21 cellular contexts compared by ENCODE assay signal in genomic region chr12:52207106-52207505, GRCh38. TPM values are rescaled to one million over a fixed set of nuclear protein-coding genes. Genes with fewer than 3 reads are reported as not detected.
DNase-seq lines count a peak whose midpoint lies in the region; ATAC-seq, FAIRE-seq and TF ChIP-seq lines count a peak whose summit lies in the region.
"Had no signal": no experiment of that assay in that cellular context is flagged by ENCODE, and none has a peak within 500 bp of the region (broad histone marks: within the 10 kb centered on the region; RNA-seq: fewer than 3 reads in every experiment).

No MANE protein-coding gene starts in this region.

- TF ChIP-seq EP300 in sigmoid colon (IDR thresholded peaks at IDR 0.05), result no peak

- no peaks in the 10 kb centered on the region for H3K79me2 ChIP-seq in PC-9 (ENCODE audit: low read depth)
- H3K79me2 ChIP-seq: hepatocyte had no signal

- H3K36me3 ChIP-seq in PC-9 (ENCODE audit: low read depth) (no peaks in the 10 kb centered on the region), kidney (ENCODE audit: control insufficient read depth in 1 of 2, insufficient read depth in 2 of 2, low read length in 2 of 2) (no peaks in the 10 kb centered on the region), sigmoid colon (no peaks in the 10 kb centered on the region)
- H3K36me3 ChIP-seq: brain microvascular endothelial cell, ovary had no signal

- no peak overlapping the region for H2AFZ ChIP-seq in PC-9
- H2AFZ ChIP-seq: hepatocyte had no signal

- H3K4me1 ChIP-seq in PC-9 (replicated peaks; ENCODE audit: insufficient read depth), result peaks cover 64% of the 10 kb centered on the region
- peaks cover 0 to 9% of the 10 kb centered on the region in 2 donors for H3K4me1 ChIP-seq in kidney (ENCODE audit: control insufficient read depth in 1 of 2, insufficient read depth in 1 of 2, low read depth in 1 of 2, low read length in 2 of 2)
- H3K4me1 ChIP-seq in sigmoid colon, result peaks cover 0 to 29% (median 5%) of the 10 kb centered on the region in 4 donors

- no peaks in the 10 kb centered on the region for H3K9me2 ChIP-seq in PC-9 (ENCODE audit: insufficient read depth)

- WGBS in sigmoid colon, 2 donors, result 87 to 88% methylated on average over 2 of the region's 2 CpGs

- H3K9me3 ChIP-seq in PC-9 (ENCODE audit: insufficient read depth, low read depth) (no peaks in the 10 kb centered on the region), kidney (ENCODE audit: control insufficient read depth in 1 of 2, low read length in 2 of 2) (no peaks in the 10 kb centered on the region), sigmoid colon (no peaks in the 10 kb centered on the region)
- H3K9me3 ChIP-seq: ovary had no signal

- TF ChIP-seq CTCF in GM13976 (IDR thresholded peaks at IDR 0.05; ENCODE audit: borderline replicate concordance, control extremely low read depth, extremely low read depth, insufficient read depth, missing control alignments) (no peak), PC-9 (conservative IDR thresholded peaks at IDR 0.05) (no peak), kidney (IDR thresholded peaks at IDR 0.05; ENCODE audit: borderline replicate concordance, extremely low read depth, insufficient read depth) (no peak), sigmoid colon (IDR thresholded peaks at IDR 0.05) (no peak)

- CTCF ChIA-PET in PC-9 (lab: Charles Lee), result interaction anchor here (0.8 to 1.9 kb wide), 5 partner anchors 14 to 72 kb away, joined by 4 to 6 read pairs (median 5); partner anchors contain the start of gene KRT80

- ATAC-seq in HG03039 (IDR thresholded peaks at IDR 0.05; ENCODE audit: unreplicated experiment), result no peak
- ATAC-seq: activated CD8-positive, alpha-beta memory T cell treated with anti-CD3 and anti-CD28 coated beads, Interleukin-2, amount 10 ng/mL, durations not matched to agents 7 days and 5 days; naive thymus-derived CD8-positive, alpha-beta T cell had no signal

- in situ Hi-C loops in GM13976 (cut with MboI; ENCODE audit: low sequenced_read_pairs, unreplicated experiment), result no loop called here

- POLR2A ChIA-PET in PC-9 (lab: Charles Lee; ENCODE audit: unreplicated experiment), result interaction anchor here (3.6 kb wide), 1 partner anchor 16 kb away, joined by 26 read pairs; the partner anchor contains the start of gene KRT80

- H4K20me1 ChIP-seq in PC-9 (ENCODE audit: insufficient read depth), result no peaks in the 10 kb centered on the region

- no peak for FAIRE-seq in kidney (lab: Jason Lieb, UNC)
- no peak for FAIRE-seq in frontal cortex (lab: Jason Lieb, UNC)
- FAIRE-seq: endothelial cell of umbilical vein had no signal

- intact Hi-C loops in PC-9 (cut with micrococcal nuclease; ENCODE audit: unreplicated experiment) (no loop called here), kidney (cut with DNase I) (no loop called here), sigmoid colon (cut with DNase I) (no loop called here)

- TF ChIP-seq POLR2A in sigmoid colon (IDR thresholded peaks at IDR 0.05), result no peak

- DNase-seq in GM13976 (ENCODE audit: low spot score), result peak; percentile 16
- no peak for DNase-seq in PC-9
- DNase-seq in kidney, result peak; percentile 39
- DNase-seq in sigmoid colon, result peak; percentile 50
- DNase-seq in mucosa of gallbladder (ENCODE audit: low spot score), result no peak
- no peak for DNase-seq in SW480 (ENCODE audit: low spot score)
- no peak for DNase-seq in frontal cortex (ENCODE audit: low spot score in 2 of 2)
- DNase-seq: activated CD4-positive, alpha-beta T cell treated with anti-CD3 and anti-CD28 coated beads for 4 hours; activated CD8-positive, alpha-beta memory T cell treated with anti-CD3 and anti-CD28 coated beads, Interleukin-2, amount 10 ng/mL, durations not matched to agents 7 days and 5 days; AML-193; brain microvascular endothelial cell; HCEC 1CT; islet precursor cell; KBM-7; stimulated activated CD4-positive, alpha-beta T cell treated with anti-CD3 and anti-CD28 coated beads, Interleukin-4, amount 100 ng/mL, for 24 hours had no signal

- H3K4me3 ChIP-seq in PC-9 (no peak overlapping the region), kidney (ENCODE audit: low read length in 2 of 2) (no peak overlapping the region), sigmoid colon (no peak overlapping the region)
- H3K4me3 ChIP-seq: hepatocyte, ovary, skin epidermis had no signal

- no peak overlapping the region for H3K27ac ChIP-seq in PC-9
- peak overlapping the region in 1 of 2 donors; percentile 34 for H3K27ac ChIP-seq in kidney (ENCODE audit: low read depth in 2 of 2, low read length in 2 of 2)
- H3K27ac ChIP-seq in sigmoid colon, result no peak overlapping the region
- H3K27ac ChIP-seq: brain microvascular endothelial cell, hepatocyte, ovary had no signal

- no TSS peak for BruUV-seq in PC-9 (replicated peaks; lab: Mats Ljungman, UMichigan)

- H3K27me3 ChIP-seq in PC-9 (ENCODE audit: insufficient read depth, low read depth) (no peaks in the 10 kb centered on the region), sigmoid colon (no peaks in the 10 kb centered on the region)
- H3K27me3 ChIP-seq: brain microvascular endothelial cell, hepatocyte, ovary had no signal

- H3F3A ChIP-seq in PC-9 (ENCODE audit: insufficient read depth, low read depth), result peaks cover 29% of the 10 kb centered on the region; the same call in 1 of the 2 replicates

- no peak overlapping the region for H3K9ac ChIP-seq in kidney (ENCODE audit: low read length in 2 of 2)

- H3K4me2 ChIP-seq in PC-9, result peak overlapping the region; percentile 42; the same call in 1 of the 2 replicates
- H3K4me2 ChIP-seq: hepatocyte had no signal

RNA-seq across cellular contexts. Expression of gene KRT80, which starts 15.3 kb away (rescaled TPM):
- total RNA-seq in PC-9 (2021) (84.1 and 94.9 TPM in 2 replicates), kidney (12.3 TPM), sigmoid colon (not detected), mucosa of gallbladder (15.5 TPM), frontal cortex (not detected)
- polyA plus RNA-seq in kidney (ENCODE audit: insufficient read depth, low read depth, low replicate concordance) (1.0 TPM), sigmoid colon (under 1 TPM in 2 of 3 donors, not detected in 1; under 0.01 to 0.34 TPM)
- total RNA-seq: activated CD8-positive, alpha-beta memory T cell treated with anti-CD3 and anti-CD28 coated beads, Interleukin-2, amount 10 ng/mL, durations not matched to agents 7 days and 5 days; naive thymus-derived CD8-positive, alpha-beta T cell had no signal
- polyA plus RNA-seq: naive thymus-derived CD8-positive, alpha-beta T cell had no signal

RNA-seq across cellular contexts. Expression of gene KRT7, which starts 25.9 kb away (rescaled TPM):
- 3,783 and 4,555 TPM in 2 replicates for total RNA-seq in PC-9 (2021)
- total RNA-seq in kidney, result 1,490 TPM
- 173 TPM for polyA plus RNA-seq in kidney (ENCODE audit: insufficient read depth, low read depth, low replicate concordance)
- total RNA-seq in sigmoid colon, result 1 to 10 TPM in 1 of 4 donors, under 1 TPM in 1, not detected in 2; 0.27 to 3.2 TPM
- polyA plus RNA-seq in sigmoid colon, result 10 to 100 TPM in 1 of 3 donors, 1 to 10 TPM in 2; 1.2 to 12.0 (median 2.4) TPM
- total RNA-seq in mucosa of gallbladder, result 335 TPM
- total RNA-seq in frontal cortex, result not detected
- total RNA-seq: naive thymus-derived CD8-positive, alpha-beta T cell had no signal
- polyA plus RNA-seq: naive thymus-derived CD8-positive, alpha-beta T cell had no signal

Comparison
In these comparisons a context has a peak if more than half of its experiments do, and no peak if none do; other contexts are left out.
1. DNase-seq: peak in GM13976 (single experiment), kidney (single experiment) and sigmoid colon (single experiment); none in PC-9 (0 of 2), mucosa of gallbladder (single experiment), SW480 (single experiment) and frontal cortex (0 of 2).
2. RNA of gene KRT80, which starts 15.3 kb away (total RNA-seq): 84.1 to 94.9 TPM in PC-9, 15.5 TPM in mucosa of gallbladder (single experiment) and 12.3 TPM in kidney (single experiment); not detected in sigmoid colon and not detected in frontal cortex (single experiment); every median in the first group is over 10 times any median in the second.
3. RNA of gene KRT7, which starts 25.9 kb away (total RNA-seq): 3,783 to 4,555 TPM in PC-9, 1,490 TPM in kidney (single experiment) and 335 TPM in mucosa of gallbladder (single experiment); 0.27 to 3.2 TPM in sigmoid colon and not detected in frontal cortex (single experiment); every median in the first group is over 10 times any median in the second.